15 cellular contexts compared by ENCODE assay signal in genomic region chr10:97197030-97197500, GRCh38. TPM values are rescaled to one million over a fixed set of nuclear protein-coding genes. Genes with fewer than 3 reads are reported as not detected.
DNase-seq lines count a peak whose midpoint lies in the region; ATAC-seq and TF ChIP-seq lines count a peak whose summit lies in the region.
"Had no signal": no experiment of that assay in that cellular context is flagged by ENCODE, and none has a peak within 500 bp of the region (broad histone marks: within the 10 kb centered on the region; RNA-seq: fewer than 3 reads in every experiment).

No MANE protein-coding gene starts in this region.

- H2AFZ ChIP-seq in SU-DHL-6 (ENCODE audit: low read depth, low read length, severe bottlenecking), result no peak overlapping the region

- in situ Hi-C loops in brain microvascular endothelial cell (cut with HindIII; ENCODE audit: low pct_ligation_motif_present, low sequenced_read_pairs), result no loop called here

- no peaks in the 10 kb centered on the region for H3K36me3 Mint-ChIP-seq in glutamatergic neuron (ENCODE audit: unreplicated experiment)
- H3K36me3 Mint-ChIP-seq: memory B cell had no signal

- no peaks in the 10 kb centered on the region for H3K9me3 ChIP-seq in right cardiac atrium (ENCODE audit: control insufficient read depth, low read length)
- H3K9me3 ChIP-seq in SU-DHL-6 (ENCODE audit: insufficient read depth, low read length), result no peaks in the 10 kb centered on the region
- H3K9me3 ChIP-seq in WERI-Rb-1 (ENCODE audit: severe bottlenecking), result no peaks in the 10 kb centered on the region
- H3K9me3 ChIP-seq: adrenal gland, tibial nerve had no signal

- H3K4me3 Mint-ChIP-seq in glutamatergic neuron (ENCODE audit: unreplicated experiment), result peak overlapping the region; percentile 68

- intact Hi-C loops in left ventricle myocardium superior (cut with micrococcal nuclease), result no loop called here
- intact Hi-C loops in right cardiac atrium (cut with DNase I), result no loop called here

- no peaks in the 10 kb centered on the region for H3K9me3 Mint-ChIP-seq in glutamatergic neuron (ENCODE audit: unreplicated experiment)
- H3K9me3 Mint-ChIP-seq: dendritic cell treated with granulocyte-macrophage colony-stimulating factor and Interleukin-4, amounts not matched to agents 40 ng/mL and 50 ng/mL, for 4 days; memory B cell; T-helper 1 cell treated with Interleukin-12 subunit alpha and Interleukin-12 subunit beta and Interleukin-4 antibody, amounts not matched to agents 30 μg/mL and 1 μg/mL, for 36 hours had no signal

- no peaks in the 10 kb centered on the region for H3K4me1 ChIP-seq in right cardiac atrium (ENCODE audit: control insufficient read depth, insufficient read depth, low read length)

- H3K36me3 ChIP-seq in SU-DHL-6 (ENCODE audit: low read length) (no peaks in the 10 kb centered on the region), WERI-Rb-1 (no peaks in the 10 kb centered on the region), brain microvascular endothelial cell (replicated peaks) (no peaks in the 10 kb centered on the region)
- H3K36me3 ChIP-seq: adrenal gland, tibial nerve had no signal

- H3K9ac ChIP-seq in SU-DHL-6 (ENCODE audit: low read length), result peak overlapping the region; percentile 51; the same call in 1 of the 2 replicates

- H3K4me3 ChIP-seq in right cardiac atrium (ENCODE audit: low read length) (no peak overlapping the region), SU-DHL-6 (ENCODE audit: insufficient read depth, low read length, poor library complexity, severe bottlenecking) (no peak overlapping the region), WERI-Rb-1 (ENCODE audit: low read depth, low read length) (no peak overlapping the region), brain microvascular endothelial cell (ENCODE audit: low read depth, low read length) (no peak overlapping the region)

- DNase-seq in left ventricle myocardium superior, result no peak
- DNase-seq in right cardiac atrium, result no peak
- no peak for DNase-seq in glutamatergic neuron
- no peak for DNase-seq in WERI-Rb-1
- DNase-seq in HEK293T (ENCODE audit: extremely low spot score), result no peak
- DNase-seq in brain microvascular endothelial cell, result no peak
- DNase-seq: NCI-H1417 treated with DMSO at 0.1 percent for 48 hours had no signal

- H3K79me2 ChIP-seq in SU-DHL-6 (ENCODE audit: insufficient read depth, low read length), result no peaks in the 10 kb centered on the region

- ATAC-seq in left ventricle myocardium superior, result peak; percentile 55
- ATAC-seq in right cardiac atrium, result no peak
- ATAC-seq in HG02678 (IDR thresholded peaks at IDR 0.05; ENCODE audit: unreplicated experiment), result no peak

- TF ChIP-seq CTCF in SU-DHL-6 (IDR thresholded peaks at IDR 0.05; ENCODE audit: insufficient read depth, low read length, poor library complexity, severe bottlenecking) (no peak), glutamatergic neuron (IDR thresholded peaks at IDR 0.05; ENCODE audit: partially characterized antibody, unreplicated experiment) (no peak), WERI-Rb-1 (IDR thresholded peaks at IDR 0.05; ENCODE audit: low read depth, low read length) (no peak), brain microvascular endothelial cell (IDR thresholded peaks at IDR 0.05; ENCODE audit: low read depth, low read length, missing control alignments) (no peak)

- H3K27me3 Mint-ChIP-seq in glutamatergic neuron (ENCODE audit: unreplicated experiment), result no peaks in the 10 kb centered on the region

- no peaks in the 10 kb centered on the region for H4K20me1 ChIP-seq in SU-DHL-6 (ENCODE audit: low read depth, low read length)

- peaks cover 40% of the 10 kb centered on the region for H3F3A ChIP-seq in SU-DHL-6 (ENCODE audit: insufficient read depth)

- H3K4me2 ChIP-seq in SU-DHL-6 (ENCODE audit: low read depth, low read length, poor library complexity, severe bottlenecking), result peak overlapping the region; percentile 71

- POLR2A ChIA-PET in HEK293T (lab: Yijun Ruan, JAX), result no interaction called here

- H3K9me2 ChIP-seq in SU-DHL-6 (replicated peaks; ENCODE audit: insufficient read depth, low read length), result no peaks in the 10 kb centered on the region

- CTCF ChIA-PET in HEK293T (lab: Yijun Ruan, JAX), result interaction anchor here (0.6 to 5.3 kb wide), 18 partner anchors 8 to 967 kb away, joined by 3 to 45 read pairs (median 4); no protein-coding TSS in a partner anchor

- H3K4me1 Mint-ChIP-seq in glutamatergic neuron (ENCODE audit: low read depth, unreplicated experiment), result peaks cover 10% of the 10 kb centered on the region

- 63% methylated on average over 7 of the region's 7 CpGs for WGBS in right cardiac atrium

- H3K27ac ChIP-seq in right cardiac atrium (ENCODE audit: low read length) (no peak overlapping the region), SU-DHL-6 (ENCODE audit: low read depth, low read length) (no peak overlapping the region), WERI-Rb-1 (no peak overlapping the region), brain microvascular endothelial cell (no peak overlapping the region)
- H3K27ac ChIP-seq: adrenal gland, tibial nerve had no signal

- H3K27me3 ChIP-seq in right cardiac atrium (ENCODE audit: control insufficient read depth, insufficient read depth) (no peaks in the 10 kb centered on the region), SU-DHL-6 (ENCODE audit: low read length) (no peaks in the 10 kb centered on the region), WERI-Rb-1 (ENCODE audit: insufficient read depth, low read depth, severe bottlenecking) (no peaks in the 10 kb centered on the region), brain microvascular endothelial cell (replicated peaks) (peaks cover 7% of the 10 kb centered on the region)

- no peak overlapping the region for H3K27ac Mint-ChIP-seq in glutamatergic neuron (ENCODE audit: unreplicated experiment)
- H3K27ac Mint-ChIP-seq: dendritic cell treated with granulocyte-macrophage colony-stimulating factor and Interleukin-4, amounts not matched to agents 40 ng/mL and 50 ng/mL, for 4 days; memory B cell; T-helper 1 cell treated with Interleukin-12 subunit alpha and Interleukin-12 subunit beta and Interleukin-4 antibody, amounts not matched to agents 30 μg/mL and 1 μg/mL, for 36 hours had no signal

TF ChIP-seq in HEK293T, 16 proteins besides CTCF, POLR2A, EP300 and RAD21:
- TF ChIP-seq, protein P1, sequence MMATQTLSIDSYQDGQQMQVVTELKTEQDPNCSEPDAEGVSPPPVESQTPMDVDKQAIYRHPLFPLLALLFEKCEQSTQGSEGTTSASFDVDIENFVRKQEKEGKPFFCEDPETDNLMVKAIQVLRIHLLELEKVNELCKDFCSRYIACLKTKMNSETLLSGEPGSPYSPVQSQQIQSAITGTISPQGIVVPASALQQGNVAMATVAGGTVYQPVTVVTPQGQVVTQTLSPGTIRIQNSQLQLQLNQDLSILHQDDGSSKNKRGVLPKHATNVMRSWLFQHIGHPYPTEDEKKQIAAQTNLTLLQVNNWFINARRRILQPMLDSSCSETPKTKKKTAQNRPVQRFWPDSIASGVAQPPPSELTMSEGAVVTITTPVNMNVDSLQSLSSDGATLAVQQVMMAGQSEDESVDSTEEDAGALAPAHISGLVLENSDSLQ (IDR thresholded peaks at IDR 0.05), result no peak
- TF ChIP-seq L3MBTL2 (conservative IDR thresholded peaks at IDR 0.05), result no peak
- TF ChIP-seq TARDBP (IDR thresholded peaks at IDR 0.05), result no peak
- TF ChIP-seq HDGF (IDR thresholded peaks at IDR 0.05; ENCODE audit: borderline replicate concordance), result no peak

RNA-seq across cellular contexts. Expression of gene SLIT1, which starts 11.3 kb away (rescaled TPM):
- total RNA-seq in left ventricle myocardium superior, result 0.17 TPM
- under 1 TPM; 0.11 to 0.29 (median 0.17) TPM for total RNA-seq in right cardiac atrium
- polyA plus RNA-seq in right cardiac atrium, result 0.16 TPM
- total RNA-seq in glutamatergic neuron (ENCODE audit: unreplicated experiment), result 11.3 TPM
- total RNA-seq: osteocyte had no signal
